In the genomic region with DNA sequence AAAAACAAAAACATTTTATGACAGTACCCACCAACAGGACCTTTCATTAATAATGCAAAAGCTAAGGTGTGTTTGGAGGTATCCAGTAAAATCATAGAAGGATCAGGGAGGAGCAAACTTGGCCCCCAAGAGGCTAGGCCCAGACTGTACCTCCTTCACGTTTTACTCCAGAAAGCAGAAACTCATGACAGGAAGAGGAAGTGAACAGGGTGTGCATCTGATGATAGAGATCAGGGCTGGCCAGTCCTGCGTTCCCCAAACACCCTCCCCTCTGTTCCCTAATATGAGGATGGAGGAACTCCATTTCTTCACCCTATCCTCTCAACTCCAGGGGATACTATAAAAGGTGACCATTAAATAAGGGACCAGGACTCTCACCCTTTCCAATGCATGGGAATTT, we compare ENCODE assay signal across 1 cellular context.
TF ChIP-seq lines count a peak whose summit lies in the region.

No MANE protein-coding gene starts in this region.

TF ChIP-seq in K562, 482 proteins besides CTCF, POLR2A, EP300 and RAD21:
- TF ChIP-seq POLR2B (IDR thresholded peaks at IDR 0.05; ENCODE audit: low read depth, partially characterized antibody) (no peak), SPI1 (IDR thresholded peaks at IDR 0.05; ENCODE audit: borderline replicate concordance, low read depth, low read length) (peak; percentile 87; the same call in 1 of the 2 replicates), L3MBTL2 (IDR thresholded peaks at IDR 0.05) (peak; percentile 21; the same call in 1 of the 2 replicates), SRSF1 (IDR thresholded peaks at IDR 0.05; ENCODE audit: low read depth, low read length) (no peak), MAX (CRISPR knock-in tag; IDR thresholded peaks at IDR 0.05) (no peak), CBX1 (IDR thresholded peaks at IDR 0.05; ENCODE audit: low read depth) (no peak), GABPA (tag; conservative IDR thresholded peaks at IDR 0.05; ENCODE audit: low read depth) (peak; percentile 63)
- TF ChIP-seq, protein P1, sequence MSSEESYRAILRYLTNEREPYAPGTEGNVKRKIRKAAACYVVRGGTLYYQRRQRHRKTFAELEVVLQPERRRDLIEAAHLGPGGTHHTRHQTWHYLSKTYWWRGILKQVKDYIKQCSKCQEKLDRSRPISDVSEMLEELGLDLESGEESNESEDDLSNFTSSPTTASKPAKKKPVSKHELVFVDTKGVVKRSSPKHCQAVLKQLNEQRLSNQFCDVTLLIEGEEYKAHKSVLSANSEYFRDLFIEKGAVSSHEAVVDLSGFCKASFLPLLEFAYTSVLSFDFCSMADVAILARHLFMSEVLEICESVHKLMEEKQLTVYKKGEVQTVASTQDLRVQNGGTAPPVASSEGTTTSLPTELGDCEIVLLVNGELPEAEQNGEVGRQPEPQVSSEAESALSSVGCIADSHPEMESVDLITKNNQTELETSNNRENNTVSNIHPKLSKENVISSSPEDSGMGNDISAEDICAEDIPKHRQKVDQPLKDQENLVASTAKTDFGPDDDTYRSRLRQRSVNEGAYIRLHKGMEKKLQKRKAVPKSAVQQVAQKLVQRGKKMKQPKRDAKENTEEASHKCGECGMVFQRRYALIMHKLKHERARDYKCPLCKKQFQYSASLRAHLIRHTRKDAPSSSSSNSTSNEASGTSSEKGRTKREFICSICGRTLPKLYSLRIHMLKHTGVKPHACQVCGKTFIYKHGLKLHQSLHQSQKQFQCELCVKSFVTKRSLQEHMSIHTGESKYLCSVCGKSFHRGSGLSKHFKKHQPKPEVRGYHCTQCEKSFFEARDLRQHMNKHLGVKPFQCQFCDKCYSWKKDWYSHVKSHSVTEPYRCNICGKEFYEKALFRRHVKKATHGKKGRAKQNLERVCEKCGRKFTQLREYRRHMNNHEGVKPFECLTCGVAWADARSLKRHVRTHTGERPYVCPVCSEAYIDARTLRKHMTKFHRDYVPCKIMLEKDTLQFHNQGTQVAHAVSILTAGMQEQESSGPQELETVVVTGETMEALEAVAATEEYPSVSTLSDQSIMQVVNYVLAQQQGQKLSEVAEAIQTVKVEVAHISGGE (CRISPR knock-in tag; IDR thresholded peaks at IDR 0.05) = 0 out of 6 replicates have a peak, but pooled peaks of 1 of the 3 experiments have one; percentile 38
- TF ChIP-seq, protein P2, sequence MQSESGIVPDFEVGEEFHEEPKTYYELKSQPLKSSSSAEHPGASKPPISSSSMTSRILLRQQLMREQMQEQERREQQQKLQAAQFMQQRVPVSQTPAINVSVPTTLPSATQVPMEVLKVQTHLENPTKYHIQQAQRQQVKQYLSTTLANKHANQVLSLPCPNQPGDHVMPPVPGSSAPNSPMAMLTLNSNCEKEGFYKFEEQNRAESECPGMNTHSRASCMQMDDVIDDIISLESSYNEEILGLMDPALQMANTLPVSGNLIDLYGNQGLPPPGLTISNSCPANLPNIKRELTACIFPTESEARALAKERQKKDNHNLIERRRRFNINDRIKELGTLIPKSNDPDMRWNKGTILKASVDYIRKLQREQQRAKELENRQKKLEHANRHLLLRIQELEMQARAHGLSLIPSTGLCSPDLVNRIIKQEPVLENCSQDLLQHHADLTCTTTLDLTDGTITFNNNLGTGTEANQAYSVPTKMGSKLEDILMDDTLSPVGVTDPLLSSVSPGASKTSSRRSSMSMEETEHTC (IDR thresholded peaks at IDR 0.05) = peak; percentile 51; the same call in 1 of the 2 replicates
- TF ChIP-seq, protein P3, sequence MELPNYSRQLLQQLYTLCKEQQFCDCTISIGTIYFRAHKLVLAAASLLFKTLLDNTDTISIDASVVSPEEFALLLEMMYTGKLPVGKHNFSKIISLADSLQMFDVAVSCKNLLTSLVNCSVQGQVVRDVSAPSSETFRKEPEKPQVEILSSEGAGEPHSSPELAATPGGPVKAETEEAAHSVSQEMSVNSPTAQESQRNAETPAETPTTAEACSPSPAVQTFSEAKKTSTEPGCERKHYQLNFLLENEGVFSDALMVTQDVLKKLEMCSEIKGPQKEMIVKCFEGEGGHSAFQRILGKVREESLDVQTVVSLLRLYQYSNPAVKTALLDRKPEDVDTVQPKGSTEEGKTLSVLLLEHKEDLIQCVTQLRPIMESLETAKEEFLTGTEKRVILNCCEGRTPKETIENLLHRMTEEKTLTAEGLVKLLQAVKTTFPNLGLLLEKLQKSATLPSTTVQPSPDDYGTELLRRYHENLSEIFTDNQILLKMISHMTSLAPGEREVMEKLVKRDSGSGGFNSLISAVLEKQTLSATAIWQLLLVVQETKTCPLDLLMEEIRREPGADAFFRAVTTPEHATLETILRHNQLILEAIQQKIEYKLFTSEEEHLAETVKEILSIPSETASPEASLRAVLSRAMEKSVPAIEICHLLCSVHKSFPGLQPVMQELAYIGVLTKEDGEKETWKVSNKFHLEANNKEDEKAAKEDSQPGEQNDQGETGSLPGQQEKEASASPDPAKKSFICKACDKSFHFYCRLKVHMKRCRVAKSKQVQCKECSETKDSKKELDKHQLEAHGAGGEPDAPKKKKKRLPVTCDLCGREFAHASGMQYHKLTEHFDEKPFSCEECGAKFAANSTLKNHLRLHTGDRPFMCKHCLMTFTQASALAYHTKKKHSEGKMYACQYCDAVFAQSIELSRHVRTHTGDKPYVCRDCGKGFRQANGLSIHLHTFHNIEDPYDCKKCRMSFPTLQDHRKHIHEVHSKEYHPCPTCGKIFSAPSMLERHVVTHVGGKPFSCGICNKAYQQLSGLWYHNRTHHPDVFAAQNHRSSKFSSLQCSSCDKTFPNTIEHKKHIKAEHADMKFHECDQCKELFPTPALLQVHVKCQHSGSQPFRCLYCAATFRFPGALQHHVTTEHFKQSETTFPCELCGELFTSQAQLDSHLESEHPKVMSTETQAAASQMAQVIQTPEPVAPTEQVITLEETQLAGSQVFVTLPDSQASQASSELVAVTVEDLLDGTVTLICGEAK (IDR thresholded peaks at IDR 0.05) = peak; percentile 73
- TF ChIP-seq, protein P3 (CRISPR knock-in tag; IDR thresholded peaks at IDR 0.05) = no peak
- TF ChIP-seq, protein P4, sequence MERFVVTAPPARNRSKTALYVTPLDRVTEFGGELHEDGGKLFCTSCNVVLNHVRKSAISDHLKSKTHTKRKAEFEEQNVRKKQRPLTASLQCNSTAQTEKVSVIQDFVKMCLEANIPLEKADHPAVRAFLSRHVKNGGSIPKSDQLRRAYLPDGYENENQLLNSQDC (CRISPR knock-in tag; IDR thresholded peaks at IDR 0.05) = no peak
